In the genomic region with DNA sequence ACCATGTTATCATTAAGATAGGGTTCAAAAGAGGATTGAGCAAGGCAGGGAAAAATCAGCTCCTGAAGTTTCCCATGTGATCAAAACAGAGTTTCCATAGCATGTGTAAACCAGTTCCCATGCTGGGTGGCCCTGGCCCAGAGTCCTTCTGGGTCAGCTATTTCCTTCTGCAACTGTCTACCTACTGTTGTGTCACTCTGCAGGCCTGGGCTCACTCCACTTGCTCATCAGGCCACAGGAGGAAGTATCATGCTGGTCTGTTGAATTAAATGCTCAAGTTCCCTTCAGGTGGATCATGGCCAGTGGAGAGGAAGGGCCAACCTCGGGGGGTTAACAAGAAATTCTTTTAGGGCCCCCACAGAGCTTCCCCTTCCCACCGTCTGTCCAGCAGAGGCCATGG, we compare ENCODE assay signal across 25 cellular contexts.
"Had no signal": no experiment of that assay in that cellular context is flagged by ENCODE, and none has a peak within 500 bp of the region (broad histone marks: within the 10 kb centered on the region; RNA-seq: fewer than 3 reads in every experiment).

No MANE protein-coding gene starts in this region.

- H3K4me1 ChIP-seq: colonic mucosa, esophagus squamous epithelium, heart right ventricle, sigmoid colon, tibial nerve had no signal

- H3K36me3 ChIP-seq: colonic mucosa, esophagus squamous epithelium, heart right ventricle, neutrophil, sigmoid colon, tibial nerve had no signal

- ATAC-seq: activated CD4-positive, alpha-beta T cell treated with anti-CD3 and anti-CD28 coated beads for 36 hours; activated CD8-positive, alpha-beta memory T cell treated with anti-CD3 and anti-CD28 coated beads, Interleukin-2, amount 10 ng/mL, durations not matched to agents 7 days and 5 days; activated CD8-positive, alpha-beta T cell treated with anti-CD3 and anti-CD28 coated beads, Interleukin-2, amount 10 ng/mL, durations not matched to agents 7 days and 5 days; activated naive CD8-positive, alpha-beta T cell treated with anti-CD3 and anti-CD28 coated beads, Interleukin-2, amount 50 U/mL, for 24 hours; heart right ventricle; left cardiac atrium; stimulated activated naive B cell treated with anti-CD40 and anti-IgM and Interleukin-4, amounts not matched to agents 10 μg/mL and 1 μg/mL and 100 μg/mL, for 72 hours had no signal

- DNase-seq: activated CD4-positive, alpha-beta T cell treated with anti-CD3 and anti-CD28 coated beads for 36 hours; activated CD4-positive, CD25-positive, alpha-beta regulatory T cell; activated CD8-positive, alpha-beta memory T cell treated with anti-CD3 and anti-CD28 coated beads, Interleukin-2, amount 10 ng/mL, durations not matched to agents 7 days and 5 days; activated CD8-positive, alpha-beta T cell treated with anti-CD3 and anti-CD28 coated beads, Interleukin-2, amount 10 ng/mL, durations not matched to agents 7 days and 5 days; activated naive CD8-positive, alpha-beta T cell treated with anti-CD3 and anti-CD28 coated beads, Interleukin-2, amount 50 U/mL, for 24 hours; activated T-cell treated with anti-CD3 and anti-CD28 coated beads, Interleukin-2, amount 50 U/mL, for 48 hours; amygdala; cerebellar nuclear complex; colonic mucosa; effector CD8-positive, alpha-beta T cell; esophagus squamous epithelium; foreskin melanocyte; heart right ventricle; left cardiac atrium; naive B cell; nephron progenitor cell; retina; sigmoid colon; small intestine; stimulated activated CD4-positive, alpha-beta T cell treated with anti-CD3 and anti-CD28 coated beads, Interleukin-2, amount 100 ng/mL, for 24 hours; stimulated activated naive B cell treated with anti-CD40 and anti-IgM and Interleukin-4, amounts not matched to agents 10 μg/mL and 1 μg/mL and 100 μg/mL, for 72 hours; T-helper 2 cell had no signal

- H3K4me3 ChIP-seq: colonic mucosa, esophagus squamous epithelium, heart right ventricle, sigmoid colon, tibial nerve had no signal

- H3K27ac ChIP-seq: colonic mucosa, epithelial cell of prostate, esophagus squamous epithelium, heart right ventricle, neutrophil, sigmoid colon, tibial nerve had no signal

- H3K27me3 ChIP-seq: colonic mucosa, esophagus squamous epithelium, heart right ventricle, neutrophil, sigmoid colon, tibial nerve had no signal

- H3K9me3 ChIP-seq: colonic mucosa, esophagus squamous epithelium, neutrophil, sigmoid colon had no signal
